Comparison of ENCODE assay signal across 1 cellular context in the genomic region with DNA sequence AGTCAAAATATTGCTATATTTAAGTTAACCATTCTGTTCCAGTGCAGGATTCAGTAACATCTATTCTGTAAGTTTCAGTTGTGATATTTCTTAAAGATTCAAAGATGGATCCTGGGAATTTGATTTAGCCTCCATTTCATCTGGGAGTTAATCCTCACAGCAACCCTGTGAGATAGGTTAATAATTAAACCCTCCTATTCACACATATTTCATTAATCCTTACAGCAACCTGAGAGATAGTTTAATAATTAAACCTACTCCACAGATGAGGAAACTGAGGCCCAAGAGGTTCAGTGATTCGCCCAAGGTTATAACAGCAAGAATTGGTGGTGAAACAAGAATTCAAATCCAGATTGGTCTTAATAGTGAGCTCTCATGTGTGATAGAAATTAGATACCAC.
TF ChIP-seq lines count a peak whose summit lies in the region.

No MANE protein-coding gene starts in this region.

TF ChIP-seq in HCT116, 20 proteins besides CTCF, POLR2A, EP300 and RAD21 (continued from another document):
- TF ChIP-seq POLR2AphosphoS5 (IDR thresholded peaks at IDR 0.05; ENCODE audit: low read depth, low read length) (no peak), SRF (IDR thresholded peaks at IDR 0.05; ENCODE audit: low read depth) (no peak), CEBPB (IDR thresholded peaks at IDR 0.05; ENCODE audit: low read depth) (no peak), CBX3 (IDR thresholded peaks at IDR 0.05; ENCODE audit: low read depth) (no peak), SP1 (IDR thresholded peaks at IDR 0.05; ENCODE audit: low read depth) (no peak), JUND (IDR thresholded peaks at IDR 0.05) (no peak)
- TF ChIP-seq, protein P1, sequence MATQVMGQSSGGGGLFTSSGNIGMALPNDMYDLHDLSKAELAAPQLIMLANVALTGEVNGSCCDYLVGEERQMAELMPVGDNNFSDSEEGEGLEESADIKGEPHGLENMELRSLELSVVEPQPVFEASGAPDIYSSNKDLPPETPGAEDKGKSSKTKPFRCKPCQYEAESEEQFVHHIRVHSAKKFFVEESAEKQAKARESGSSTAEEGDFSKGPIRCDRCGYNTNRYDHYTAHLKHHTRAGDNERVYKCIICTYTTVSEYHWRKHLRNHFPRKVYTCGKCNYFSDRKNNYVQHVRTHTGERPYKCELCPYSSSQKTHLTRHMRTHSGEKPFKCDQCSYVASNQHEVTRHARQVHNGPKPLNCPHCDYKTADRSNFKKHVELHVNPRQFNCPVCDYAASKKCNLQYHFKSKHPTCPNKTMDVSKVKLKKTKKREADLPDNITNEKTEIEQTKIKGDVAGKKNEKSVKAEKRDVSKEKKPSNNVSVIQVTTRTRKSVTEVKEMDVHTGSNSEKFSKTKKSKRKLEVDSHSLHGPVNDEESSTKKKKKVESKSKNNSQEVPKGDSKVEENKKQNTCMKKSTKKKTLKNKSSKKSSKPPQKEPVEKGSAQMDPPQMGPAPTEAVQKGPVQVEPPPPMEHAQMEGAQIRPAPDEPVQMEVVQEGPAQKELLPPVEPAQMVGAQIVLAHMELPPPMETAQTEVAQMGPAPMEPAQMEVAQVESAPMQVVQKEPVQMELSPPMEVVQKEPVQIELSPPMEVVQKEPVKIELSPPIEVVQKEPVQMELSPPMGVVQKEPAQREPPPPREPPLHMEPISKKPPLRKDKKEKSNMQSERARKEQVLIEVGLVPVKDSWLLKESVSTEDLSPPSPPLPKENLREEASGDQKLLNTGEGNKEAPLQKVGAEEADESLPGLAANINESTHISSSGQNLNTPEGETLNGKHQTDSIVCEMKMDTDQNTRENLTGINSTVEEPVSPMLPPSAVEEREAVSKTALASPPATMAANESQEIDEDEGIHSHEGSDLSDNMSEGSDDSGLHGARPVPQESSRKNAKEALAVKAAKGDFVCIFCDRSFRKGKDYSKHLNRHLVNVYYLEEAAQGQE (IDR thresholded peaks at IDR 0.05; ENCODE audit: low read depth): no peak
TF ChIP-seq in HCT116: peak in this region for 0.
